2 cellular contexts compared by ENCODE assay signal in genomic region chr2:183185534-183185933, GRCh38.
TF ChIP-seq lines count a peak whose summit lies in the region.

No MANE protein-coding gene starts in this region.

TF ChIP-seq in HepG2, 621 proteins besides CTCF, POLR2A, EP300 and RAD21 (continued from another document):
- TF ChIP-seq DBP (CRISPR knock-in tag; IDR thresholded peaks at IDR 0.05; ENCODE audit: not compliant biosample characterization) (no peak), PAF1 (CRISPR knock-in tag; IDR thresholded peaks at IDR 0.05) (no peak), ZNF441 (CRISPR knock-in tag; IDR thresholded peaks at IDR 0.05; ENCODE audit: borderline replicate concordance) (no peak), HNRNPUL1 (IDR thresholded peaks at IDR 0.05; ENCODE audit: low read depth, low read length) (no peak), ZFP91 (CRISPR knock-in tag; IDR thresholded peaks at IDR 0.05; ENCODE audit: borderline replicate concordance) (no peak), ZFP37 (CRISPR knock-in tag; IDR thresholded peaks at IDR 0.05; ENCODE audit: borderline replicate concordance) (no peak), HOXD1 (CRISPR knock-in tag; IDR thresholded peaks at IDR 0.05) (no peak)

TF ChIP-seq in WTC11, 78 proteins besides CTCF, POLR2A, EP300 and RAD21 (continued from another document):
- no peak for TF ChIP-seq ZNF425 (CRISPR knock-in tag; conservative IDR thresholded peaks at IDR 0.05)
- no peak for TF ChIP-seq CREB1 (CRISPR knock-in tag; IDR thresholded peaks at IDR 0.05)
- TF ChIP-seq ZBTB43 (CRISPR knock-in tag; IDR thresholded peaks at IDR 0.05) = no peak
- no peak for TF ChIP-seq OVOL2 (CRISPR knock-in tag; IDR thresholded peaks at IDR 0.05; ENCODE audit: borderline replicate concordance)
- TF ChIP-seq NR3C1 (CRISPR knock-in tag; conservative IDR thresholded peaks at IDR 0.05; ENCODE audit: low read depth) = no peak
- TF ChIP-seq MXD4 (CRISPR knock-in tag; IDR thresholded peaks at IDR 0.05; ENCODE audit: borderline replicate concordance) = no peak
- TF ChIP-seq GTF2I (CRISPR knock-in tag; conservative IDR thresholded peaks at IDR 0.05) = no peak
- TF ChIP-seq ESRRA (CRISPR knock-in tag; IDR thresholded peaks at IDR 0.05; ENCODE audit: borderline replicate concordance) = no peak
- TF ChIP-seq TEAD4 (CRISPR knock-in tag; IDR thresholded peaks at IDR 0.05) = no peak
- TF ChIP-seq ERG (CRISPR knock-in tag; IDR thresholded peaks at IDR 0.05) = no peak
- TF ChIP-seq ATF6 (CRISPR knock-in tag; IDR thresholded peaks at IDR 0.05) = no peak
- no peak for TF ChIP-seq ETV6 (CRISPR knock-in tag; IDR thresholded peaks at IDR 0.05)
- TF ChIP-seq PREB (CRISPR knock-in tag; IDR thresholded peaks at IDR 0.05; ENCODE audit: borderline replicate concordance) = no peak
- TF ChIP-seq NR2C2 (CRISPR knock-in tag; IDR thresholded peaks at IDR 0.05) = no peak
- TF ChIP-seq MAX (CRISPR knock-in tag; IDR thresholded peaks at IDR 0.05) = no peak
- TF ChIP-seq TEAD1 (CRISPR knock-in tag; IDR thresholded peaks at IDR 0.05) = no peak
- no peak for TF ChIP-seq HMGA2 (CRISPR knock-in tag; IDR thresholded peaks at IDR 0.05)
